In genomic region chr1:42935313-42935624, GRCh38 we compare ENCODE assay signal across 1 cellular context.
TF ChIP-seq lines count a peak whose summit lies in the region.

No MANE protein-coding gene starts in this region.

TF ChIP-seq in GM12878, 131 proteins besides CTCF, POLR2A, EP300 and RAD21 (continued from another document and continues in another):
- TF ChIP-seq LARP7 (IDR thresholded peaks at IDR 0.05) (0 out of 2 replicates have a peak, but pooled peaks have one; percentile 28), EED (IDR thresholded peaks at IDR 0.05; ENCODE audit: low read depth) (peak; percentile 50; the same call in 1 of the 2 replicates), SMAD1 (IDR thresholded peaks at IDR 0.05; ENCODE audit: low read depth, partially characterized antibody) (no peak), KLF5 (IDR thresholded peaks at IDR 0.05; ENCODE audit: partially characterized antibody) (no peak), TBL1XR1 (IDR thresholded peaks at IDR 0.05; ENCODE audit: low read depth, low read length) (no peak), YY1 (IDR thresholded peaks at IDR 0.05; ENCODE audit: low read depth, low read length) (no peak), PKNOX1 (IDR thresholded peaks at IDR 0.05) (no peak), PAX8 (IDR thresholded peaks at IDR 0.05) (no peak), BCL11A (IDR thresholded peaks at IDR 0.05; ENCODE audit: low read depth, low read length) (no peak), RBBP5 (conservative IDR thresholded peaks at IDR 0.05) (no peak), CREM (IDR thresholded peaks at IDR 0.05; ENCODE audit: low read depth) (no peak), POLR2AphosphoS5 (IDR thresholded peaks at IDR 0.05; ENCODE audit: low read length) (no peak), MTA2 (IDR thresholded peaks at IDR 0.05; ENCODE audit: low read depth) (peak; percentile 45), SMAD5 (IDR thresholded peaks at IDR 0.05; ENCODE audit: low read depth) (no peak), ZNF217 (IDR thresholded peaks at IDR 0.05) (no peak), CHD2 (IDR thresholded peaks at IDR 0.05; ENCODE audit: borderline replicate concordance, low read depth, low read length) (no peak), ATF3 (IDR thresholded peaks at IDR 0.05; ENCODE audit: borderline replicate concordance, extremely low read depth, low read depth, low read length) (no peak), ZNF207 (IDR thresholded peaks at IDR 0.05; ENCODE audit: borderline replicate concordance) (no peak), KDM1A (IDR thresholded peaks at IDR 0.05; ENCODE audit: borderline replicate concordance) (no peak), FOXK2 (IDR thresholded peaks at IDR 0.05) (no peak), NFXL1 (IDR thresholded peaks at IDR 0.05; ENCODE audit: borderline replicate concordance) (no peak), MTA3 (IDR thresholded peaks at IDR 0.05; ENCODE audit: borderline replicate concordance, low read length) (0 out of 2 replicates have a peak, but pooled peaks have one; percentile 41), EGR1 (IDR thresholded peaks at IDR 0.05; ENCODE audit: borderline replicate concordance in 1 of 2, low read depth in 2 of 2, low read length in 2 of 2) (no peak), STAT1 (conservative IDR thresholded peaks at IDR 0.05) (no peak), RELB (IDR thresholded peaks at IDR 0.05; ENCODE audit: low read depth) (peak; percentile 69; the same call in 1 of the 2 replicates), YBX1 (IDR thresholded peaks at IDR 0.05) (no peak), HCFC1 (IDR thresholded peaks at IDR 0.05; ENCODE audit: low read length) (no peak), SP1 (IDR thresholded peaks at IDR 0.05; ENCODE audit: low read depth, low read length) (no peak), CUX1 (IDR thresholded peaks at IDR 0.05; ENCODE audit: insufficient replicate concordance, low read depth, low read length) (no peak), NR2C2 (IDR thresholded peaks at IDR 0.05; ENCODE audit: borderline replicate concordance, control insufficient read depth, insufficient read length, low read depth) (no peak), SREBF1 (IDR thresholded peaks at IDR 0.05; ENCODE audit: low read length) (no peak), JUNB (IDR thresholded peaks at IDR 0.05) (no peak), POLR2AphosphoS2 (IDR thresholded peaks at IDR 0.05; ENCODE audit: low read depth, low read length) (no peak), DPF2 (IDR thresholded peaks at IDR 0.05) (peak; percentile 63), FOXM1 (IDR thresholded peaks at IDR 0.05; ENCODE audit: low read depth, low read length) (no peak), PAX5 (IDR thresholded peaks at IDR 0.05; ENCODE audit: borderline replicate concordance, low read depth, low read length) (0 out of 2 replicates have a peak, but pooled peaks have one; percentile 28), HDAC2 (IDR thresholded peaks at IDR 0.05) (no peak), RAD51 (IDR thresholded peaks at IDR 0.05) (no peak), GABPA (IDR thresholded peaks at IDR 0.05; ENCODE audit: low read depth) (no peak), NR2F1 (conservative IDR thresholded peaks at IDR 0.05) (no peak), IKZF1 (conservative IDR thresholded peaks at IDR 0.05) (peak; percentile 65)
- TF ChIP-seq, protein P1, sequence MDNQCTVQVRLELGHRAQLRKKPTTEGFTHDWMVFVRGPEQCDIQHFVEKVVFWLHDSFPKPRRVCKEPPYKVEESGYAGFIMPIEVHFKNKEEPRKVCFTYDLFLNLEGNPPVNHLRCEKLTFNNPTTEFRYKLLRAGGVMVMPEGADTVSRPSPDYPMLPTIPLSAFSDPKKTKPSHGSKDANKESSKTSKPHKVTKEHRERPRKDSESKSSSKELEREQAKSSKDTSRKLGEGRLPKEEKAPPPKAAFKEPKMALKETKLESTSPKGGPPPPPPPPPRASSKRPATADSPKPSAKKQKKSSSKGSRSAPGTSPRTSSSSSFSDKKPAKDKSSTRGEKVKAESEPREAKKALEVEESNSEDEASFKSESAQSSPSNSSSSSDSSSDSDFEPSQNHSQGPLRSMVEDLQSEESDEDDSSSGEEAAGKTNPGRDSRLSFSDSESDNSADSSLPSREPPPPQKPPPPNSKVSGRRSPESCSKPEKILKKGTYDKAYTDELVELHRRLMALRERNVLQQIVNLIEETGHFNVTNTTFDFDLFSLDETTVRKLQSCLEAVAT (IDR thresholded peaks at IDR 0.05) = no peak
- TF ChIP-seq, protein P2, sequence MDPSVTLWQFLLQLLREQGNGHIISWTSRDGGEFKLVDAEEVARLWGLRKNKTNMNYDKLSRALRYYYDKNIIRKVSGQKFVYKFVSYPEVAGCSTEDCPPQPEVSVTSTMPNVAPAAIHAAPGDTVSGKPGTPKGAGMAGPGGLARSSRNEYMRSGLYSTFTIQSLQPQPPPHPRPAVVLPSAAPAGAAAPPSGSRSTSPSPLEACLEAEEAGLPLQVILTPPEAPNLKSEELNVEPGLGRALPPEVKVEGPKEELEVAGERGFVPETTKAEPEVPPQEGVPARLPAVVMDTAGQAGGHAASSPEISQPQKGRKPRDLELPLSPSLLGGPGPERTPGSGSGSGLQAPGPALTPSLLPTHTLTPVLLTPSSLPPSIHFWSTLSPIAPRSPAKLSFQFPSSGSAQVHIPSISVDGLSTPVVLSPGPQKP (IDR thresholded peaks at IDR 0.05; ENCODE audit: low read depth, low read length) = no peak
- TF ChIP-seq, protein P3, sequence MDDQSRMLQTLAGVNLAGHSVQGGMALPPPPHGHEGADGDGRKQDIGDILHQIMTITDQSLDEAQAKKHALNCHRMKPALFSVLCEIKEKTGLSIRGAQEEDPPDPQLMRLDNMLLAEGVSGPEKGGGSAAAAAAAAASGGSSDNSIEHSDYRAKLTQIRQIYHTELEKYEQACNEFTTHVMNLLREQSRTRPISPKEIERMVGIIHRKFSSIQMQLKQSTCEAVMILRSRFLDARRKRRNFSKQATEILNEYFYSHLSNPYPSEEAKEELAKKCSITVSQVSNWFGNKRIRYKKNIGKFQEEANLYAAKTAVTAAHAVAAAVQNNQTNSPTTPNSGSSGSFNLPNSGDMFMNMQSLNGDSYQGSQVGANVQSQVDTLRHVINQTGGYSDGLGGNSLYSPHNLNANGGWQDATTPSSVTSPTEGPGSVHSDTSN (IDR thresholded peaks at IDR 0.05; ENCODE audit: insufficient replicate concordance, low read depth, low read length) = no peak
- TF ChIP-seq, protein P4, sequence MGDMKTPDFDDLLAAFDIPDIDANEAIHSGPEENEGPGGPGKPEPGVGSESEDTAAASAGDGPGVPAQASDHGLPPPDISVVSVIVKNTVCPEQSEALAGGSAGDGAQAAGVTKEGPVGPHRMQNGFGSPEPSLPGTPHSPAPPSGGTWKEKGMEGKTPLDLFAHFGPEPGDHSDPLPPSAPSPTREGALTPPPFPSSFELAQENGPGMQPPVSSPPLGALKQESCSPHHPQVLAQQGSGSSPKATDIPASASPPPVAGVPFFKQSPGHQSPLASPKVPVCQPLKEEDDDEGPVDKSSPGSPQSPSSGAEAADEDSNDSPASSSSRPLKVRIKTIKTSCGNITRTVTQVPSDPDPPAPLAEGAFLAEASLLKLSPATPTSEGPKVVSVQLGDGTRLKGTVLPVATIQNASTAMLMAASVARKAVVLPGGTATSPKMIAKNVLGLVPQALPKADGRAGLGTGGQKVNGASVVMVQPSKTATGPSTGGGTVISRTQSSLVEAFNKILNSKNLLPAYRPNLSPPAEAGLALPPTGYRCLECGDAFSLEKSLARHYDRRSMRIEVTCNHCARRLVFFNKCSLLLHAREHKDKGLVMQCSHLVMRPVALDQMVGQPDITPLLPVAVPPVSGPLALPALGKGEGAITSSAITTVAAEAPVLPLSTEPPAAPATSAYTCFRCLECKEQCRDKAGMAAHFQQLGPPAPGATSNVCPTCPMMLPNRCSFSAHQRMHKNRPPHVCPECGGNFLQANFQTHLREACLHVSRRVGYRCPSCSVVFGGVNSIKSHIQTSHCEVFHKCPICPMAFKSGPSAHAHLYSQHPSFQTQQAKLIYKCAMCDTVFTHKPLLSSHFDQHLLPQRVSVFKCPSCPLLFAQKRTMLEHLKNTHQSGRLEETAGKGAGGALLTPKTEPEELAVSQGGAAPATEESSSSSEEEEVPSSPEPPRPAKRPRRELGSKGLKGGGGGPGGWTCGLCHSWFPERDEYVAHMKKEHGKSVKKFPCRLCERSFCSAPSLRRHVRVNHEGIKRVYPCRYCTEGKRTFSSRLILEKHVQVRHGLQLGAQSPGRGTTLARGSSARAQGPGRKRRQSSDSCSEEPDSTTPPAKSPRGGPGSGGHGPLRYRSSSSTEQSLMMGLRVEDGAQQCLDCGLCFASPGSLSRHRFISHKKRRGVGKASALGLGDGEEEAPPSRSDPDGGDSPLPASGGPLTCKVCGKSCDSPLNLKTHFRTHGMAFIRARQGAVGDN (IDR thresholded peaks at IDR 0.05) = peak; percentile 95
- TF ChIP-seq, protein P5, sequence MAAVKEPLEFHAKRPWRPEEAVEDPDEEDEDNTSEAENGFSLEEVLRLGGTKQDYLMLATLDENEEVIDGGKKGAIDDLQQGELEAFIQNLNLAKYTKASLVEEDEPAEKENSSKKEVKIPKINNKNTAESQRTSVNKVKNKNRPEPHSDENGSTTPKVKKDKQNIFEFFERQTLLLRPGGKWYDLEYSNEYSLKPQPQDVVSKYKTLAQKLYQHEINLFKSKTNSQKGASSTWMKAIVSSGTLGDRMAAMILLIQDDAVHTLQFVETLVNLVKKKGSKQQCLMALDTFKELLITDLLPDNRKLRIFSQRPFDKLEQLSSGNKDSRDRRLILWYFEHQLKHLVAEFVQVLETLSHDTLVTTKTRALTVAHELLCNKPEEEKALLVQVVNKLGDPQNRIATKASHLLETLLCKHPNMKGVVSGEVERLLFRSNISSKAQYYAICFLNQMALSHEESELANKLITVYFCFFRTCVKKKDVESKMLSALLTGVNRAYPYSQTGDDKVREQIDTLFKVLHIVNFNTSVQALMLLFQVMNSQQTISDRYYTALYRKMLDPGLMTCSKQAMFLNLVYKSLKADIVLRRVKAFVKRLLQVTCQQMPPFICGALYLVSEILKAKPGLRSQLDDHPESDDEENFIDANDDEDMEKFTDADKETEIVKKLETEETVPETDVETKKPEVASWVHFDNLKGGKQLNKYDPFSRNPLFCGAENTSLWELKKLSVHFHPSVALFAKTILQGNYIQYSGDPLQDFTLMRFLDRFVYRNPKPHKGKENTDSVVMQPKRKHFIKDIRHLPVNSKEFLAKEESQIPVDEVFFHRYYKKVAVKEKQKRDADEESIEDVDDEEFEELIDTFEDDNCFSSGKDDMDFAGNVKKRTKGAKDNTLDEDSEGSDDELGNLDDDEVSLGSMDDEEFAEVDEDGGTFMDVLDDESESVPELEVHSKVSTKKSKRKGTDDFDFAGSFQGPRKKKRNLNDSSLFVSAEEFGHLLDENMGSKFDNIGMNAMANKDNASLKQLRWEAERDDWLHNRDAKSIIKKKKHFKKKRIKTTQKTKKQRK (IDR thresholded peaks at IDR 0.05; ENCODE audit: low read depth, low read length) = no peak
- TF ChIP-seq, protein P6, sequence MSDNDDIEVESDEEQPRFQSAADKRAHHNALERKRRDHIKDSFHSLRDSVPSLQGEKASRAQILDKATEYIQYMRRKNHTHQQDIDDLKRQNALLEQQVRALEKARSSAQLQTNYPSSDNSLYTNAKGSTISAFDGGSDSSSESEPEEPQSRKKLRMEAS (IDR thresholded peaks at IDR 0.05; ENCODE audit: low read depth, low read length) = peak; percentile 48; the same call in 1 of the 2 replicates
